ENCODE assay signal across 33 cellular contexts in the genomic region with DNA sequence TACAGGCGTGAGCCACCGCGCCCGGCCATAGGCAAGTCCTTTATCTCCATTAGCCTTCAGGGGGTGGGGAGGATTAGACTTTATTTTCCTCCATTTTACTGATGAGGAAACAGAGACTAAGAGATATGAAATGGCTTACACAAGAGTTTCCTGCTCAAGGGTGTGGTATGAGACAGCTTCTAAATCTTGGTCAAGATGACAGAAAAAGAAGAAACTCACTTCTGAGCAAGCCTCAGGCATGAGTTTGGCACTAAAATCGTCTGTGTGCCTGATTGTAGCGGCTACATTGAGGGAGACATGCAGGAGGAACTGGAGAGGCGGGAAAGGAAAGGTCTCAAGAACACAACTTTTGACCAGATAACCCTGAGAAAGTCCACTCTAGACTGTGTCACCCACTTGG. TPM values are rescaled to one million over a fixed set of nuclear protein-coding genes. Genes with fewer than 3 reads are reported as not detected.
DNase-seq lines count a peak whose midpoint lies in the region; ATAC-seq, FAIRE-seq and TF ChIP-seq lines count a peak whose summit lies in the region.
"Had no signal": no experiment of that assay in that cellular context is flagged by ENCODE, and none has a peak within 500 bp of the region (broad histone marks: within the 10 kb centered on the region; RNA-seq: fewer than 3 reads in every experiment).

No MANE protein-coding gene starts in this region.

- no peaks in the 10 kb centered on the region for H4K20me1 ChIP-seq in K562 (replicated peaks; ENCODE audit: control insufficient read depth, insufficient read depth, low read length)

- ATAC-seq in activated CD8-positive, alpha-beta memory T cell treated with anti-CD3 and anti-CD28 coated beads, Interleukin-2, amount 10 ng/mL, durations not matched to agents 7 days and 5 days, result no peak
- ATAC-seq in K562, result no peak
- peak in 1 of 2 donors; percentile 13 for ATAC-seq in upper lobe of left lung (ENCODE audit: low FRiP score in 2 of 2)
- no peak for ATAC-seq in HG03442 (IDR thresholded peaks at IDR 0.05; ENCODE audit: unreplicated experiment)
- ATAC-seq in activated CD4-positive, alpha-beta T cell treated with anti-CD3 and anti-CD28 coated beads for 36 hours, result no peak
- ATAC-seq: activated naive CD4-positive, alpha-beta T cell treated with anti-CD3 and anti-CD28 coated beads, Interleukin-2, amount 50 U/mL, for 72 hours; CD8-positive, alpha-beta T cell; GM23338; SK-N-SH treated with all-trans-retinoic acid at 6 μM for 48 hours had no signal

- TF ChIP-seq POLR2A in K562 (conservative IDR thresholded peaks at IDR 0.05), result no peak
- TF ChIP-seq POLR2A in upper lobe of left lung (IDR thresholded peaks at IDR 0.05), result no peak

- no peak overlapping the region for H3K27ac Mint-ChIP-seq in activated CD8-positive, alpha-beta memory T cell treated with anti-CD3 and anti-CD28 coated beads, Interleukin-2, amount 10 ng/mL, durations not matched to agents 7 days and 5 days
- H3K27ac Mint-ChIP-seq in activated CD4-positive, alpha-beta T cell treated with anti-CD3 and anti-CD28 coated beads for 36 hours, result no peak overlapping the region
- H3K27ac Mint-ChIP-seq: activated CD4-positive, alpha-beta T cell treated with anti-CD3 and anti-CD28 coated beads, Interleukin-2, amount 10 ng/mL, durations not matched to agents 24 days and 14 days; activated naive CD4-positive, alpha-beta T cell treated with anti-CD3 and anti-CD28 coated beads, Interleukin-2, amount 50 U/mL, for 72 hours; CD8-positive, alpha-beta T cell; GM23338; immature natural killer cell; T-helper 2 cell treated with Interferon-gamma antibody and Interleukin-4, amounts not matched to agents 5 μg/mL and 100 μg/mL, for 36 hours had no signal

- H3K4me2 ChIP-seq in K562 (ENCODE audit: insufficient read depth, low read length), result no peak overlapping the region
- H3K4me2 ChIP-seq: GM23338, smooth muscle cell had no signal

- peaks cover 3% of the 10 kb centered on the region for H3K27me3 Mint-ChIP-seq in activated CD8-positive, alpha-beta memory T cell treated with anti-CD3 and anti-CD28 coated beads, Interleukin-2, amount 10 ng/mL, durations not matched to agents 7 days and 5 days
- H3K27me3 Mint-ChIP-seq in activated CD4-positive, alpha-beta T cell treated with anti-CD3 and anti-CD28 coated beads for 36 hours, result no peaks in the 10 kb centered on the region

- H3K4me3 ChIP-seq in K562, result no peak overlapping the region
- no peak overlapping the region for H3K4me3 ChIP-seq in upper lobe of left lung
- H3K4me3 ChIP-seq: GM23338, smooth muscle cell, suprapubic skin, vagina had no signal

- peaks cover 23% of the 10 kb centered on the region for H3K4me1 Mint-ChIP-seq in activated CD8-positive, alpha-beta memory T cell treated with anti-CD3 and anti-CD28 coated beads, Interleukin-2, amount 10 ng/mL, durations not matched to agents 7 days and 5 days
- H3K4me1 Mint-ChIP-seq in activated CD4-positive, alpha-beta T cell treated with anti-CD3 and anti-CD28 coated beads for 36 hours, result peaks cover 13% of the 10 kb centered on the region

- no peaks in the 10 kb centered on the region for H3K79me2 ChIP-seq in K562 (ENCODE audit: control insufficient read depth, insufficient read depth, low read length)

- H3K27ac ChIP-seq in K562 (ENCODE audit: extremely low read depth, low read depth, low read length) (no peak overlapping the region), upper lobe of left lung (peak overlapping the region; percentile 56 to 83 (median 60))
- H3K27ac ChIP-seq: suprapubic skin, vagina, WERI-Rb-1 had no signal

- H3K9me3 ChIP-seq in K562 (replicated peaks; ENCODE audit: control insufficient read depth, insufficient read depth, low read depth, low read length) (no peaks in the 10 kb centered on the region), upper lobe of left lung (no peaks in the 10 kb centered on the region)
- H3K9me3 ChIP-seq: suprapubic skin, vagina had no signal

- no peaks in the 10 kb centered on the region for H3K36me3 Mint-ChIP-seq in activated CD8-positive, alpha-beta memory T cell treated with anti-CD3 and anti-CD28 coated beads, Interleukin-2, amount 10 ng/mL, durations not matched to agents 7 days and 5 days
- H3K36me3 Mint-ChIP-seq in activated CD4-positive, alpha-beta T cell treated with anti-CD3 and anti-CD28 coated beads for 36 hours (ENCODE audit: low read depth), result peaks cover 2% of the 10 kb centered on the region
- H3K36me3 Mint-ChIP-seq: activated naive CD4-positive, alpha-beta T cell treated with anti-CD3 and anti-CD28 coated beads, Interleukin-2, amount 50 U/mL, for 72 hours; CD8-positive, alpha-beta T cell had no signal

- DNase-seq in activated CD8-positive, alpha-beta memory T cell treated with anti-CD3 and anti-CD28 coated beads for 24 hours, result peak; percentile 26
- no peak for DNase-seq in activated CD8-positive, alpha-beta memory T cell treated with anti-CD3 and anti-CD28 coated beads, Interleukin-2, amount 10 ng/mL, durations not matched to agents 7 days and 5 days
- DNase-seq in NOMO-1 treated with DMSO at 0.1 percent for 48 hours (lab: John Stamatoyannopoulos, UW; ENCODE audit: unreplicated experiment), result peak; percentile 77
- no peak for DNase-seq in K562 (ENCODE audit: extremely low read depth in 1 of 4, low spot score in 3 of 4)
- no peak for DNase-seq in upper lobe of left lung
- DNase-seq in head of caudate nucleus, result no peak
- no peak for DNase-seq in activated CD4-positive, alpha-beta T cell treated with anti-CD3 and anti-CD28 coated beads for 36 hours
- DNase-seq: activated CD4-positive, alpha-beta T cell treated with anti-CD3 and anti-CD28 coated beads, Interleukin-2, amount 10 ng/mL, durations not matched to agents 24 days and 14 days; activated effector memory CD4-positive, alpha-beta T cell treated with Interleukin-2 at 50 U/mL for 16 hours; activated T-cell treated with anti-CD3 and anti-CD28 coated beads, Interleukin-2, amount 50 U/mL, for 1 hour; hippocampal formation; immature natural killer cell; mesendoderm; MM.1S; NCI-H146; NCI-H446; NCI-H82; OCI-M1; stimulated activated CD4-positive, alpha-beta T cell treated with anti-CD3 and anti-CD28 coated beads, Interleukin-1b, Interleukin-23, amount 100 ng/mL, for 48 hours; stimulated activated naive CD4-positive, alpha-beta T cell treated with Interleukin-2 at 50 U/mL for 16 hours; WERI-Rb-1 had no signal

- BruUV-seq in K562 (replicated peaks; lab: Mats Ljungman, UMichigan), result no TSS peak

- FAIRE-seq in K562 (lab: Jason Lieb, UNC), result no peak
- FAIRE-seq: A204.1, frontal cortex had no signal

- H3K27me3 ChIP-seq in K562 (ENCODE audit: control insufficient read depth in 2 of 2, insufficient read depth in 2 of 2, low read length in 2 of 2) (peaks cover 15 to 44% of the 10 kb centered on the region in 2 experiments; a peak in 4 of 5 replicates), upper lobe of left lung (no peaks in the 10 kb centered on the region)
- H3K27me3 ChIP-seq: suprapubic skin, vagina had no signal

- intact Hi-C loops in K562 (cut with micrococcal nuclease), result loop anchor here (10.0 kb wide), 1 partner anchor 219 kb away; no protein-coding TSS in a partner anchor
- intact Hi-C loops in head of caudate nucleus (cut with DNase I), result no loop called here
- intact Hi-C loops in activated CD4-positive, alpha-beta T cell treated with anti-CD3 and anti-CD28 coated beads for 36 hours (cut with DNase I, micrococcal nuclease), result no loop called here

- H3K36me3 ChIP-seq in K562 (ENCODE audit: control insufficient read depth, insufficient read depth, low read length) (no peaks in the 10 kb centered on the region), upper lobe of left lung (no peaks in the 10 kb centered on the region)
- H3K36me3 ChIP-seq: suprapubic skin, vagina, WERI-Rb-1 had no signal

- 20% methylated on average over 7 of the region's 7 CpGs for WGBS in K562 (ENCODE audit: insufficient coverage, low coverage, missing lambda C conversion rate)
- 65 to 67% methylated on average over 7 of the region's 7 CpGs for WGBS in upper lobe of left lung, 2 donors

- TF ChIP-seq CTCF in K562 (IDR thresholded peaks at IDR 0.05 in 2 of 3, conservative IDR thresholded peaks at IDR 0.05 in 1 of 3; ENCODE audit: insufficient read depth in 2 of 3, low read depth in 1 of 3, low read length in 3 of 3) (no peak), upper lobe of left lung (IDR thresholded peaks at IDR 0.05) (no peak)

- in situ Hi-C loops in K562 (cut with MboI), result no loop called here

- CTCF ChIA-PET in activated CD8-positive, alpha-beta memory T cell treated with anti-CD3 and anti-CD28 coated beads, Interleukin-2, amount 10 ng/mL, durations not matched to agents 7 days and 5 days (lab: Charles Lee), result interaction anchor here (0.8 kb wide), 1 partner anchor 235 kb away, joined by 5 read pairs; no protein-coding TSS in a partner anchor
- CTCF ChIA-PET in K562 (lab: Yijun Ruan, JAX; ENCODE audit: low intra/inter-chr PET ratio), result no interaction called here
- CTCF ChIA-PET in activated CD4-positive, alpha-beta T cell treated with anti-CD3 and anti-CD28 coated beads for 36 hours (lab: Charles Lee), result interaction anchor here (1.2 kb wide), 2 partner anchors 15 to 235 kb away, joined by 3 read pairs; no protein-coding TSS in a partner anchor

- no peaks in the 10 kb centered on the region for H3K4me1 ChIP-seq in K562 (replicated peaks in 1 of 2; ENCODE audit: control insufficient read depth in 2 of 2, insufficient read depth in 2 of 2, low read length in 2 of 2)
- peaks cover 18 to 32% (median 26%) of the 10 kb centered on the region in 4 donors for H3K4me1 ChIP-seq in upper lobe of left lung
- H3K4me1 ChIP-seq: suprapubic skin, vagina had no signal

- TF ChIP-seq EP300 in K562 (IDR thresholded peaks at IDR 0.05; ENCODE audit: low read length), result no peak
- TF ChIP-seq EP300 in upper lobe of left lung (IDR thresholded peaks at IDR 0.05), result no peak

- H3K4me3 Mint-ChIP-seq in activated CD8-positive, alpha-beta memory T cell treated with anti-CD3 and anti-CD28 coated beads, Interleukin-2, amount 10 ng/mL, durations not matched to agents 7 days and 5 days, result no peak overlapping the region
- H3K4me3 Mint-ChIP-seq in activated CD4-positive, alpha-beta T cell treated with anti-CD3 and anti-CD28 coated beads for 36 hours, result no peak overlapping the region
- H3K4me3 Mint-ChIP-seq: activated CD4-positive, alpha-beta T cell treated with anti-CD3 and anti-CD28 coated beads, Interleukin-2, amount 10 ng/mL, durations not matched to agents 24 days and 14 days; CD8-positive, alpha-beta T cell; GM23338; immature natural killer cell; T-helper 2 cell treated with Interferon-gamma antibody and Interleukin-4, amounts not matched to agents 5 μg/mL and 100 μg/mL, for 36 hours had no signal

- H2AFZ ChIP-seq in K562 (ENCODE audit: low read depth, low read length), result no peak overlapping the region; the same call in 1 of the 2 replicates
- H2AFZ ChIP-seq: GM23338 had no signal

- H3K9me1 ChIP-seq in K562 (ENCODE audit: control insufficient read depth, insufficient read depth, low read length), result no peaks in the 10 kb centered on the region

- POLR2A ChIA-PET in K562 (lab: Yijun Ruan, JAX), result no interaction called here
- POLR2A ChIA-PET in activated CD4-positive, alpha-beta T cell treated with anti-CD3 and anti-CD28 coated beads for 36 hours (lab: Charles Lee), result no interaction called here

- no peak for TF ChIP-seq RAD21 in K562 (CRISPR knock-in tag; conservative IDR thresholded peaks at IDR 0.05 in 1 of 2, IDR thresholded peaks at IDR 0.05 in 1 of 2)

- no peaks in the 10 kb centered on the region for H3K9me3 Mint-ChIP-seq in activated CD8-positive, alpha-beta memory T cell treated with anti-CD3 and anti-CD28 coated beads, Interleukin-2, amount 10 ng/mL, durations not matched to agents 7 days and 5 days (ENCODE audit: low read depth)
- no peaks in the 10 kb centered on the region for H3K9me3 Mint-ChIP-seq in activated CD4-positive, alpha-beta T cell treated with anti-CD3 and anti-CD28 coated beads for 36 hours (ENCODE audit: low read depth)
- H3K9me3 Mint-ChIP-seq: activated CD4-positive, alpha-beta T cell treated with anti-CD3 and anti-CD28 coated beads, Interleukin-2, amount 10 ng/mL, durations not matched to agents 24 days and 14 days; activated naive CD4-positive, alpha-beta T cell treated with anti-CD3 and anti-CD28 coated beads, Interleukin-2, amount 50 U/mL, for 72 hours; CD8-positive, alpha-beta T cell; GM23338; T-helper 2 cell treated with Interferon-gamma antibody and Interleukin-4, amounts not matched to agents 5 μg/mL and 100 μg/mL, for 36 hours had no signal

- no peak overlapping the region for H3K9ac ChIP-seq in K562 (ENCODE audit: insufficient read depth in 1 of 2, low read depth in 2 of 2, low read length in 2 of 2)

RNA-seq across cellular contexts. Expression of gene HK3, which starts 3.8 kb away (rescaled TPM):
- total RNA-seq in activated CD8-positive, alpha-beta memory T cell treated with anti-CD3 and anti-CD28 coated beads, Interleukin-2, amount 10 ng/mL, durations not matched to agents 7 days and 5 days, result not detected
- not detected in 2 replicates for total RNA-seq in K562 (2011; cell fraction: chromatin; rRNA removed; ENCODE audit: low replicate concordance)
- not detected in 2 replicates for total RNA-seq in K562 (2011; cell fraction: nucleolus; rRNA removed)
- not detected in 2 replicates for total RNA-seq in K562 (2011; cell fraction: nucleoplasm; rRNA removed)
- 0.08 TPM in 1 of 2 replicates, not detected in the other for total RNA-seq in K562 (2014; rRNA removed)
- total RNA-seq in K562 (2014; rRNA removed; fragmentation: Illumina TruSeq; extraction: Trizol), result not detected in 2 replicates
- total RNA-seq in K562 (2015; rRNA removed; fragmentation: Illumina TruSeq; extraction: Trizol), result not detected in 2 replicates
- 0.16 TPM in 1 of 2 replicates, not detected in the other for total RNA-seq in K562 (2021)
- not detected in 2 replicates for polyA plus RNA-seq in K562 (2011; rRNA removed)
- polyA plus RNA-seq in K562 (2011; cell fraction: cytosol; rRNA removed), result not detected in 2 replicates
- 0.06 and 0.08 TPM in 2 replicates for polyA plus RNA-seq in K562 (2011; cell fraction: nucleus; rRNA removed)
- not detected in 2 replicates for polyA plus RNA-seq in K562 (2012)
- not detected in 2 replicates for polyA plus RNA-seq in K562 (2014; fragmentation: Illumina TruSeq; extraction: Trizol)
- not detected for polyA plus RNA-seq in K562 (2014; fragmentation: Nextera tagmentation; extraction: Ambion mirVana)
- not detected in 2 replicates for polyA plus RNA-seq in K562 (2014; rRNA removed)
- not detected in 2 replicates for polyA minus RNA-seq in K562 (2011; rRNA and poly(A)+ RNA removed)
- polyA minus RNA-seq in K562 (2011; cell fraction: cytosol; rRNA and poly(A)+ RNA removed), result not detected in 2 replicates
- not detected in 2 replicates for polyA minus RNA-seq in K562 (2011; cell fraction: nucleus; rRNA and poly(A)+ RNA removed)
- 100 to 1,000 TPM in 1 of 6 donors, 10 to 100 TPM in 5; 16.0 to 106 (median 66.4) TPM for total RNA-seq in upper lobe of left lung
- total RNA-seq in activated CD4-positive, alpha-beta T cell treated with anti-CD3 and anti-CD28 coated beads for 36 hours, result not detected
- total RNA-seq: CD8-positive, alpha-beta T cell; Daoy; GM23338; smooth muscle cell had no signal
- polyA plus RNA-seq: GM23338, smooth muscle cell had no signal

Comparison
In these comparisons a context has a peak if more than half of its experiments do, and no peak if none do; other contexts are left out.
1. DNase-seq: peak in activated CD8-positive, alpha-beta memory T cell treated with anti-CD3 and anti-CD28 coated beads for 24 hours (single experiment) and NOMO-1 treated with DMSO at 0.1 percent for 48 hours (single experiment); none in activated CD8-positive, alpha-beta memory T cell treated with anti-CD3 and anti-CD28 coated beads, Interleukin-2, amount 10 ng/mL, durations not matched to agents 7 days and 5 days (single experiment), K562 (0 of 4), upper lobe of left lung (0 of 2), head of caudate nucleus (0 of 42) and activated CD4-positive, alpha-beta T cell treated with anti-CD3 and anti-CD28 coated beads for 36 hours (single experiment).
2. RNA of gene HK3, which starts 3.8 kb away (total RNA-seq): 16.0 to 106 TPM in upper lobe of left lung; not detected in activated CD4-positive, alpha-beta T cell treated with anti-CD3 and anti-CD28 coated beads for 36 hours, not detected in activated CD8-positive, alpha-beta memory T cell treated with anti-CD3 and anti-CD28 coated beads, Interleukin-2, amount 10 ng/mL, durations not matched to agents 7 days and 5 days and 0.08 to 0.16 TPM in K562; every median in the first group is over 10 times any median in the second.